In genomic region chr7:22669692-22670421, GRCh38 we compare ENCODE assay signal across 24 cellular contexts. TPM values are rescaled to one million over a fixed set of nuclear protein-coding genes. Genes with fewer than 3 reads are reported as not detected.
"Had no signal": no experiment of that assay in that cellular context is flagged by ENCODE, and none has a peak within 500 bp of the region (broad histone marks: within the 10 kb centered on the region; RNA-seq: fewer than 3 reads in every experiment).

No MANE protein-coding gene starts in this region.

- H3K4me2 ChIP-seq: smooth muscle cell had no signal

- H3K27me3 ChIP-seq: heart right ventricle, sigmoid colon had no signal

- ATAC-seq: activated CD4-positive, alpha-beta T cell treated with anti-CD3 and anti-CD28 coated beads for 36 hours; heart right ventricle; left lobe of liver; lower lobe of right lung; naive thymus-derived CD4-positive, alpha-beta T cell; T-cell had no signal

- H3K9me3 Mint-ChIP-seq: activated naive CD4-positive, alpha-beta T cell treated with anti-CD3 and anti-CD28 coated beads for 36 hours had no signal

- H3K9me3 ChIP-seq: heart right ventricle, lower lobe of right lung, sigmoid colon had no signal

- H3K4me3 ChIP-seq: coronary artery, heart right ventricle, lower lobe of right lung, sigmoid colon, smooth muscle cell had no signal

- H3K27ac ChIP-seq: coronary artery, epithelial cell of prostate, heart right ventricle, lower lobe of right lung, sigmoid colon had no signal

- FAIRE-seq: bronchial epithelial cell, TTC549 had no signal

- H3K4me3 Mint-ChIP-seq: activated CD4-positive, alpha-beta T cell treated with anti-CD3 and anti-CD28 coated beads for 36 hours; activated naive CD4-positive, alpha-beta T cell treated with anti-CD3 and anti-CD28 coated beads for 36 hours; activated T-cell treated with anti-CD3 and anti-CD28 coated beads, Interleukin-2, amount 50 U/mL, for 24 hours; naive thymus-derived CD4-positive, alpha-beta T cell; neural crest cell; T-cell had no signal

- H3K4me1 ChIP-seq: sigmoid colon had no signal

- H3K27ac Mint-ChIP-seq: activated CD4-positive, alpha-beta T cell treated with anti-CD3 and anti-CD28 coated beads for 36 hours; activated naive CD4-positive, alpha-beta T cell treated with anti-CD3 and anti-CD28 coated beads for 36 hours; activated T-cell treated with anti-CD3 and anti-CD28 coated beads, Interleukin-2, amount 50 U/mL, for 24 hours; activated T-helper 2 cell treated with anti-CD3 and anti-CD28 coated beads, Interferon-gamma antibody, Interleukin-2, Interleukin-4, amounts not matched to agents 10 μg/mL and 5 μg/mL and 100 μg/mL, durations not matched to agents 14 hours and 24 hours and 36 hours; T-cell had no signal

- DNase-seq: activated CD4-positive, alpha-beta T cell treated with anti-CD3 and anti-CD28 coated beads for 36 hours; activated CD4-positive, alpha-beta T cell treated with anti-CD3 and anti-CD28 coated beads, Interleukin-2, amount 50 U/mL, for 4 hours; activated CD8-positive, alpha-beta memory T cell treated with anti-CD3 and anti-CD28 coated beads for 24 hours; activated CD8-positive, alpha-beta memory T cell treated with anti-CD3 and anti-CD28 coated beads, Interleukin-2, amount 50 U/mL, for 4 hours; activated naive CD4-positive, alpha-beta T cell treated with anti-CD3 and anti-CD28 coated beads for 36 hours; activated T-cell treated with anti-CD3 and anti-CD28 coated beads, Interleukin-2, amount 50 U/mL, for 24 hours; amygdala; cerebellar nuclear complex; foreskin fibroblast; heart right ventricle; lower lobe of right lung; naive thymus-derived CD4-positive, alpha-beta T cell; sigmoid colon; stimulated activated CD4-positive, alpha-beta T cell treated with anti-CD3 and anti-CD28 coated beads, Interleukin-15, amount 100 ng/mL, for 24 hours; stimulated activated naive CD4-positive, alpha-beta T cell; T-cell had no signal

- H3K36me3 Mint-ChIP-seq: T-cell had no signal

- H3K36me3 ChIP-seq: heart right ventricle, lower lobe of right lung, sigmoid colon had no signal

- H3K27me3 Mint-ChIP-seq: T-cell had no signal

RNA-seq across cellular contexts. Expression of gene IL6, which starts 57.1 kb away (rescaled TPM):
- total RNA-seq: activated T-helper 2 cell treated with anti-CD3 and anti-CD28 coated beads, Interferon-gamma antibody, Interleukin-2, Interleukin-4, amounts not matched to agents 10 μg/mL and 5 μg/mL and 100 μg/mL, durations not matched to agents 14 hours and 24 hours and 36 hours; left lobe of liver; neural crest cell had no signal
